Comparison of ENCODE assay signal across 11 cellular contexts in genomic region chr4:76990288-76991080, GRCh38. TPM values are rescaled to one million over a fixed set of nuclear protein-coding genes. Genes with fewer than 3 reads are reported as not detected.
A peak's percentile ranks its signal among the peaks of the same experiment; 100 is the strongest.
DNase-seq lines count a peak whose midpoint lies in the region; ATAC-seq and TF ChIP-seq lines count a peak whose summit lies in the region.
"Had no signal": no experiment of that assay in that cellular context is flagged by ENCODE, and none has a peak within 500 bp of the region (broad histone marks: within the 10 kb centered on the region; RNA-seq: fewer than 3 reads in every experiment).

No MANE protein-coding gene starts in this region.

- H3K4me1 ChIP-seq in ACC112 (ENCODE audit: control insufficient read depth, insufficient read depth, low read length, unreplicated experiment), result peaks cover 40% of the 10 kb centered on the region

- H3K4me3 Mint-ChIP-seq in activated naive CD8-positive, alpha-beta T cell, result peak overlapping the region; percentile 77
- peak overlapping the region; percentile 36 for H3K4me3 Mint-ChIP-seq in glutamatergic neuron (ENCODE audit: unreplicated experiment)
- H3K4me3 Mint-ChIP-seq: brain had no signal

- DNase-seq in GM04504 (ENCODE audit: low read depth) (peak; percentile 94), glutamatergic neuron (no peak), NCI-H345 (lab: John Stamatoyannopoulos, UW) (no peak), HuH-7.5 (ENCODE audit: low spot score) (no peak), NCI-H2196 treated with DMSO at 0.1 percent for 48 hours (lab: John Stamatoyannopoulos, UW; ENCODE audit: unreplicated experiment) (no peak)
- DNase-seq: NCI-H774, ovary had no signal

- H3K27ac Mint-ChIP-seq in activated naive CD8-positive, alpha-beta T cell, result peak overlapping the region; percentile 62
- H3K27ac Mint-ChIP-seq in glutamatergic neuron (ENCODE audit: unreplicated experiment), result no peak overlapping the region

- no peaks in the 10 kb centered on the region for H3K27me3 Mint-ChIP-seq in activated naive CD8-positive, alpha-beta T cell
- H3K27me3 Mint-ChIP-seq in glutamatergic neuron (ENCODE audit: unreplicated experiment), result no peaks in the 10 kb centered on the region
- H3K27me3 Mint-ChIP-seq: brain had no signal

- H3K36me3 Mint-ChIP-seq in activated naive CD8-positive, alpha-beta T cell, result peaks cover 6% of the 10 kb centered on the region
- H3K36me3 Mint-ChIP-seq in glutamatergic neuron (ENCODE audit: unreplicated experiment), result peaks cover 9% of the 10 kb centered on the region

- H3K36me3 ChIP-seq in ACC112 (ENCODE audit: insufficient read depth, low read length), result no peaks in the 10 kb centered on the region; the same call in 1 of the 2 replicates
- H3K36me3 ChIP-seq: ovary had no signal

- H3K27me3 ChIP-seq in ACC112 (ENCODE audit: insufficient read depth, low read length), result no peaks in the 10 kb centered on the region
- H3K27me3 ChIP-seq: ovary had no signal

- H3K4me1 Mint-ChIP-seq in activated naive CD8-positive, alpha-beta T cell (ENCODE audit: low read depth), result peaks cover 85% of the 10 kb centered on the region
- peaks cover 39% of the 10 kb centered on the region for H3K4me1 Mint-ChIP-seq in glutamatergic neuron (ENCODE audit: low read depth, unreplicated experiment)

- H3K79me2 ChIP-seq in ACC112 (ENCODE audit: control insufficient read depth, insufficient read depth, low read length, unreplicated experiment), result peaks cover 71% of the 10 kb centered on the region

- H3K4me3 ChIP-seq in ACC112 (ENCODE audit: low read depth, low read length), result no peak overlapping the region
- H3K4me3 ChIP-seq: ovary had no signal

- H2AFZ ChIP-seq in ACC112 (ENCODE audit: low read length, unreplicated experiment), result no peak overlapping the region

- TF ChIP-seq CTCF in glutamatergic neuron (IDR thresholded peaks at IDR 0.05; ENCODE audit: partially characterized antibody, unreplicated experiment), result no peak

- ATAC-seq in HG03159 (IDR thresholded peaks at IDR 0.05; ENCODE audit: unreplicated experiment), result no peak

- peaks cover 5% of the 10 kb centered on the region for H3K9me3 Mint-ChIP-seq in activated naive CD8-positive, alpha-beta T cell (ENCODE audit: low read depth)
- peaks cover 6% of the 10 kb centered on the region for H3K9me3 Mint-ChIP-seq in glutamatergic neuron (ENCODE audit: unreplicated experiment)

- H3K27ac ChIP-seq in ACC112 (ENCODE audit: low read depth, low read length), result peak overlapping the region; percentile 56
- H3K27ac ChIP-seq: ovary had no signal

RNA-seq across cellular contexts. Expression of gene SEPTIN11, which starts 40.9 kb away (rescaled TPM):
- 422 TPM for total RNA-seq in glutamatergic neuron (ENCODE audit: unreplicated experiment)
